8 cellular contexts compared by ENCODE assay signal in genomic region chr2:137659616-137660015, GRCh38.
A peak's percentile ranks its signal among the peaks of the same experiment; 100 is the strongest.
DNase-seq lines count a peak whose midpoint lies in the region; ATAC-seq and TF ChIP-seq lines count a peak whose summit lies in the region.

No MANE protein-coding gene starts in this region.

- no peak overlapping the region for H3K4me3 ChIP-seq in WERI-Rb-1 (ENCODE audit: low read depth, low read length)

- no peaks in the 10 kb centered on the region for H3K36me3 ChIP-seq in WERI-Rb-1

- H3K27ac ChIP-seq in WERI-Rb-1: no peak overlapping the region

- H3K9me3 ChIP-seq in WERI-Rb-1 (ENCODE audit: severe bottlenecking): no peaks in the 10 kb centered on the region

- no peaks in the 10 kb centered on the region for H3K9me3 Mint-ChIP-seq in nephron

- H3K27me3 ChIP-seq in WERI-Rb-1 (ENCODE audit: insufficient read depth, low read depth, severe bottlenecking): no peaks in the 10 kb centered on the region

- H3K4me1 Mint-ChIP-seq in nephron: no peaks in the 10 kb centered on the region

- TF ChIP-seq CTCF in WERI-Rb-1 (IDR thresholded peaks at IDR 0.05; ENCODE audit: low read depth, low read length) (peak; percentile 13; the same call in 1 of the 2 replicates), nephron (IDR thresholded peaks at IDR 0.05; ENCODE audit: unreplicated experiment in 3 of 3) (peak; percentile 17 to 30 (median 22))

- H3K36me3 Mint-ChIP-seq in nephron (ENCODE audit: low read depth): no peaks in the 10 kb centered on the region

- DNase-seq in DMS79 treated with DMSO at 0.1 percent for 48 hours (lab: John Stamatoyannopoulos, UW): peak; percentile 52
- DNase-seq in NCI-H1417 (lab: John Stamatoyannopoulos, UW): peak; percentile 14 to 63 (median 54)
- peak; percentile 25 for DNase-seq in WERI-Rb-1
- no peak for DNase-seq in activated effector memory CD4-positive, alpha-beta T cell treated with anti-CD3 and anti-CD28 coated beads, Interleukin-2, amount 50 U/mL, for 16 hours
- no peak for DNase-seq in activated naive CD4-positive, alpha-beta T cell treated with Interleukin-2 at 50 U/mL for 16 hours

- ATAC-seq in HG03039 (IDR thresholded peaks at IDR 0.05; ENCODE audit: unreplicated experiment) (no peak), HG02885 (IDR thresholded peaks at IDR 0.05; ENCODE audit: poor library complexity, unreplicated experiment) (no peak)

- no peak overlapping the region for H3K4me3 Mint-ChIP-seq in nephron

- no peak overlapping the region for H3K27ac Mint-ChIP-seq in nephron

- H3K27me3 Mint-ChIP-seq in nephron (ENCODE audit: low read depth): no peaks in the 10 kb centered on the region

Comparison
In these comparisons a context has a peak if more than half of its experiments do, and no peak if none do; other contexts are left out.
1. DNase-seq: peak in DMS79 treated with DMSO at 0.1 percent for 48 hours (single experiment), NCI-H1417 (3 of 3) and WERI-Rb-1 (single experiment); none in activated effector memory CD4-positive, alpha-beta T cell treated with anti-CD3 and anti-CD28 coated beads, Interleukin-2, amount 50 U/mL, for 16 hours (single experiment) and activated naive CD4-positive, alpha-beta T cell treated with Interleukin-2 at 50 U/mL for 16 hours (single experiment).